In genomic region chr5:173800340-173800739, GRCh38 we compare ENCODE assay signal across 1 cellular context.
TF ChIP-seq lines count a peak whose summit lies in the region.

No MANE protein-coding gene starts in this region.

TF ChIP-seq in GM23338, 12 proteins besides CTCF, POLR2A, EP300 and RAD21 (continued from another document):
- TF ChIP-seq ZNF462 (CRISPR knock-in tag; IDR thresholded peaks at IDR 0.05) (no peak), CREB1 (CRISPR knock-in tag; IDR thresholded peaks at IDR 0.05; ENCODE audit: low read depth) (no peak), ZNF114 (CRISPR knock-in tag; IDR thresholded peaks at IDR 0.05) (no peak), POLR2AphosphoS5 (IDR thresholded peaks at IDR 0.05; ENCODE audit: low read depth) (no peak), EZH2 (IDR thresholded peaks at IDR 0.05; ENCODE audit: low read depth, unreplicated experiment) (no peak), NANOG (IDR thresholded peaks at IDR 0.05; ENCODE audit: borderline replicate concordance) (no peak), ZNF331 (CRISPR knock-in tag; IDR thresholded peaks at IDR 0.05; ENCODE audit: low read depth) (no peak), EZH2phosphoT487 (IDR thresholded peaks at IDR 0.05; ENCODE audit: unreplicated experiment) (no peak)
